In the genomic region with DNA sequence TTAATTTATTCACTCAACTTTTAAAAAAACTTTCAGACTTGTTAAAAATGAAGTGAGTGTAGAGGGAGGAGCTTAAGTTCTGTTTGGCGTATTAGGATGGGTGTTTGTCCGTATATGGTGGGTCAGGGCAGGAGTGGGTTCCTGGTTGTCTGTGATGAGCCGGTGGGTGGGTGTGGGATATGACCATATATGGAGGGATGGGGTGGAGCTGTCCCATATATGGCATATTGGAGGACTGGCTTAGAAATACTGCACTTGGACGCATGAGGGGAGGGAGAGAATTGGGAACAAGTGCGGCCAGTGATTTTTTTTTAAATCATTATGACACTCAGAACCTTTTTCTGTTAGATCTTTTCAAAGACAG, we compare ENCODE assay signal across 8 cellular contexts. TPM values are rescaled to one million over a fixed set of nuclear protein-coding genes. Genes with fewer than 3 reads are reported as not detected.
DNase-seq lines count a peak whose midpoint lies in the region; ATAC-seq and TF ChIP-seq lines count a peak whose summit lies in the region.

No MANE protein-coding gene starts in this region.

- H3F3A ChIP-seq in Loucy (ENCODE audit: low read depth), result no peaks in the 10 kb centered on the region

- peaks cover 53% of the 10 kb centered on the region for H4K20me1 ChIP-seq in Loucy (ENCODE audit: insufficient read depth, low read length, poor library complexity, severe bottlenecking)

- H3K4me1 ChIP-seq in Loucy (ENCODE audit: insufficient read depth, low read length, poor library complexity, severe bottlenecking), result peaks cover 29% of the 10 kb centered on the region
- peaks cover 18 to 51% (median 46%) of the 10 kb centered on the region in 9 donors for H3K4me1 ChIP-seq in heart right ventricle
- peaks cover 39% of the 10 kb centered on the region for H3K4me1 ChIP-seq in upper lobe of right lung

- 0 to 1% methylated on average over 5 of the region's 5 CpGs for WGBS in heart right ventricle, 2 donors

- peaks cover 58% of the 10 kb centered on the region for H3K79me2 ChIP-seq in Loucy (ENCODE audit: insufficient read depth, low read length)

- DNase-seq in G401 (ENCODE audit: low spot score), result peak; percentile 81
- DNase-seq in H7, result peak; percentile 59
- peak; percentile 73 for DNase-seq in T follicular helper cell (ENCODE audit: low read depth)
- DNase-seq in amniotic epithelial cell (ENCODE audit: low read depth), result peak; percentile 93
- peak; percentile 61 to 88 for DNase-seq in heart right ventricle
- peak; percentile 32 to 95 (median 68) for DNase-seq in posterior cingulate gyrus
- peak; percentile 74 for DNase-seq in upper lobe of right lung

- peak overlapping the region; percentile 88 to 100 (median 95) for H3K27ac ChIP-seq in heart right ventricle
- peak overlapping the region; percentile 94 for H3K27ac ChIP-seq in upper lobe of right lung

- in situ Hi-C loops in G401 (cut with HindIII; ENCODE audit: low sequenced_read_pairs), result no loop called here

- intact Hi-C loops in heart right ventricle (cut with DNase I) (loop anchor here in 4 of 10 donors (5.0 to 10.0 kb wide), 6 partner anchors 45 to 245 kb away; partner anchors contain the start of genes CHMP3 (in 2 of the 4), IMMT (in 1 of the 4) and MRPL35 (in 1 of the 4)), posterior cingulate gyrus (cut with DNase I) (loop anchor here (2.0 to 10.0 kb wide), 6 partner anchors 34 to 245 kb away; partner anchors contain the start of genes CHMP3, IMMT, MRPL35 and RNF103), upper lobe of right lung (cut with DNase I) (no loop called here)

- peak overlapping the region; percentile 71 for H3K9ac ChIP-seq in Loucy (ENCODE audit: low read depth, low read length, poor library complexity, severe bottlenecking)

- H3K9me3 ChIP-seq in Loucy (ENCODE audit: insufficient read depth, low read depth, low read length), result peaks cover 22% of the 10 kb centered on the region
- peaks cover 0 to 30% (median 28%) of the 10 kb centered on the region in 11 donors for H3K9me3 ChIP-seq in heart right ventricle
- peaks cover 9% of the 10 kb centered on the region for H3K9me3 ChIP-seq in upper lobe of right lung

- H3K9me2 ChIP-seq in Loucy (replicated peaks; ENCODE audit: low read depth, low read length), result no peaks in the 10 kb centered on the region

- no peaks in the 10 kb centered on the region for H3K27me3 ChIP-seq in H7 (ENCODE audit: control insufficient read depth, insufficient read depth, low read length)
- peaks cover 26% of the 10 kb centered on the region for H3K27me3 ChIP-seq in Loucy (ENCODE audit: insufficient read depth, low read length, poor library complexity, severe bottlenecking)
- no peaks in the 10 kb centered on the region for H3K27me3 ChIP-seq in heart right ventricle
- no peaks in the 10 kb centered on the region for H3K27me3 ChIP-seq in upper lobe of right lung

- peak overlapping the region; percentile 63; the same call in 1 of the 2 replicates for H2AFZ ChIP-seq in Loucy (ENCODE audit: low read length)

- peak overlapping the region; percentile 97 for H3K4me2 ChIP-seq in Loucy (ENCODE audit: low read depth, low read length, poor library complexity, severe bottlenecking)

- TF ChIP-seq CTCF in Loucy (conservative IDR thresholded peaks at IDR 0.05; ENCODE audit: low read length), result no peak
- TF ChIP-seq CTCF in heart right ventricle (IDR thresholded peaks at IDR 0.05), result peak in 1 of 9 donors; percentile 7
- TF ChIP-seq CTCF in upper lobe of right lung (IDR thresholded peaks at IDR 0.05), result no peak

- H3K36me3 ChIP-seq in H7 (replicated peaks; ENCODE audit: control insufficient read depth, insufficient read depth, low read length) (no peaks in the 10 kb centered on the region; the same call in 1 of the 2 replicates), Loucy (ENCODE audit: insufficient read depth, low read length) (peaks cover 2% of the 10 kb centered on the region), heart right ventricle (peaks cover 0 to 43% (median 0%) of the 10 kb centered on the region in 9 donors), upper lobe of right lung (peaks cover 21% of the 10 kb centered on the region)

- H3K4me3 ChIP-seq in H7 (ENCODE audit: insufficient read depth, low read depth, low read length), result peak overlapping the region; percentile 74; the same call in 1 of the 2 replicates
- peak overlapping the region; percentile 96 for H3K4me3 ChIP-seq in Loucy (ENCODE audit: low read length, poor library complexity, severe bottlenecking)
- H3K4me3 ChIP-seq in heart right ventricle, result peak overlapping the region; percentile 60 to 94 (median 72)
- peak overlapping the region; percentile 74 for H3K4me3 ChIP-seq in upper lobe of right lung

- ATAC-seq in heart right ventricle (peak; percentile 71 to 89 (median 82)), upper lobe of right lung (peak; percentile 77)

RNA-seq across cellular contexts. Expression of gene KDM3A, which starts 1.5 kb away (rescaled TPM):
- total RNA-seq in G401 (2014; rRNA removed; shearing (Covaris generic)), result 31.9 and 53.2 TPM in 2 replicates
- total RNA-seq in H7 (2014; rRNA removed; shearing (Covaris generic)), result 10.3 and 14.5 TPM in 2 replicates
- 10 to 100 TPM; 24.8 to 53.7 (median 35.0) TPM for total RNA-seq in heart right ventricle
- 10 to 100 TPM; 17.1 to 29.7 TPM for polyA plus RNA-seq in heart right ventricle
- total RNA-seq in upper lobe of right lung, result 49.1 TPM

Comparison
In these comparisons a context has a peak if more than half of its experiments do, and no peak if none do; other contexts are left out.
1. Peak in every context shown above with its lines: DNase-seq, ATAC-seq, H3K4me3 ChIP-seq and H3K27ac ChIP-seq.